Comparison of ENCODE assay signal across 7 cellular contexts in the genomic region with DNA sequence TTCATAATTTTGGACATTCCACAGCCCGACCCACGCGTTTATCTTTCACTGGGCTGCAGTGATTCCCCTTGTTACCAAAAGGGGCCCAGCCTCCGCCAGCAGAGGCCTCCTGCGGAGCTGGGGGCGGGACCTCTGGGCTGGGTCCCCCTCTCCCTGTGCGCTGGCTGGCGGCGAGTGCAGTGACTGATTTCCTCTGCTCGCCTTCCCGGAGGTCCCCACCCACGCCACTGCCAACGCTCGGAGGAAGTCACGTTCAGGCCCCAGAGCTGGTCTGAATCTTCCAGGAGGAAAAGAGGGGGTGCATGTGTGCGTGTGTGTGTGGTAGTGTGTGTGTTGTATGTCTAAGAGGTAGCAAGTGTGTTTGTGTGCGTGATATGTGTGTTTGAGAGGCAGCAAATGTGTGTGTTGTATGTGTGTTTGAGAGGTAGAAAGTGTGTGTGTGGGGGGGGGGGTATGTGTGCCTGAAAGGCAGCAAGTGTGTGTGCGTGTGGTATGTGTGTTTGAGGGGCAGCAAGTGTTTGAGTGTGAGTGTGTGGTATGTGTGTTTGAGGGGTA. TPM values are rescaled to one million over a fixed set of nuclear protein-coding genes. Genes with fewer than 3 reads are reported as not detected.
DNase-seq lines count a peak whose midpoint lies in the region; ATAC-seq, FAIRE-seq and TF ChIP-seq lines count a peak whose summit lies in the region.

No MANE protein-coding gene starts in this region.

- H3K27me3 Mint-ChIP-seq in glutamatergic neuron (ENCODE audit: unreplicated experiment) = peaks cover 11% of the 10 kb centered on the region

- peaks cover 6% of the 10 kb centered on the region for H3K9me3 Mint-ChIP-seq in glutamatergic neuron (ENCODE audit: unreplicated experiment)

- DNase-seq in HuH-7 (ENCODE audit: low spot score) = peak; percentile 45
- DNase-seq in activated T-helper 1 cell treated with Interleukin-2 at 50 U/mL for 16 hours (ENCODE audit: low read depth) = peak; percentile 52
- peak; percentile 32 for DNase-seq in glutamatergic neuron
- DNase-seq in sigmoid colon = peak; percentile 87
- peak; percentile 91 for DNase-seq in aorta
- no peak for DNase-seq in RCC 7860 (ENCODE audit: low spot score)

- no peaks in the 10 kb centered on the region for H3K4me1 Mint-ChIP-seq in glutamatergic neuron (ENCODE audit: low read depth, unreplicated experiment)

- intact Hi-C loops in sigmoid colon (cut with DNase I) = no loop called here
- intact Hi-C loops in aorta (cut with DNase I) = loop anchor here (5.0 kb wide), 2 partner anchors 34 to 66 kb away; a partner anchor contains a TSS

- no peaks in the 10 kb centered on the region for H3K36me3 ChIP-seq in sigmoid colon
- no peaks in the 10 kb centered on the region for H3K36me3 ChIP-seq in aorta (ENCODE audit: control insufficient read depth in 1 of 2, insufficient read depth in 2 of 2, low read length in 1 of 2)

- no peaks in the 10 kb centered on the region for H3K9me3 ChIP-seq in sigmoid colon
- H3K9me3 ChIP-seq in aorta (ENCODE audit: control insufficient read depth, low read length) = no peaks in the 10 kb centered on the region

- TF ChIP-seq POLR2A in sigmoid colon (IDR thresholded peaks at IDR 0.05) = no peak

- ATAC-seq in aorta (ENCODE audit: low FRiP score) = peak; percentile 71
- ATAC-seq in HG03196 (IDR thresholded peaks at IDR 0.05; ENCODE audit: unreplicated experiment) = no peak

- no peak for TF ChIP-seq EP300 in sigmoid colon (IDR thresholded peaks at IDR 0.05)

- 49 to 82% methylated on average over 18 of the region's 18 CpGs for WGBS in sigmoid colon, 2 donors
- WGBS in aorta, 2 donors = 70 to 71% methylated on average over 18 of the region's 18 CpGs

- peak overlapping the region; percentile 93 to 97 (median 94) for H3K27ac ChIP-seq in sigmoid colon
- no peak overlapping the region for H3K27ac ChIP-seq in aorta (ENCODE audit: low read depth in 1 of 2, low read length in 2 of 2)

- no peak overlapping the region for H3K27ac Mint-ChIP-seq in glutamatergic neuron (ENCODE audit: unreplicated experiment)

- no peak for FAIRE-seq in RCC 7860 (lab: Jason Lieb, UNC)

- H3K27me3 ChIP-seq in sigmoid colon (no peaks in the 10 kb centered on the region), aorta (ENCODE audit: control insufficient read depth in 1 of 2, insufficient read depth in 2 of 2, low read length in 1 of 2) (no peaks in the 10 kb centered on the region)

- H3K4me3 ChIP-seq in sigmoid colon = no peak overlapping the region
- H3K4me3 ChIP-seq in aorta (ENCODE audit: low read length in 2 of 2) = no peak overlapping the region

- TF ChIP-seq CTCF in glutamatergic neuron (IDR thresholded peaks at IDR 0.05; ENCODE audit: partially characterized antibody, unreplicated experiment) (no peak), sigmoid colon (IDR thresholded peaks at IDR 0.05) (no peak)

- H3K36me3 Mint-ChIP-seq in glutamatergic neuron (ENCODE audit: unreplicated experiment) = peaks cover 19% of the 10 kb centered on the region

- H3K4me1 ChIP-seq in sigmoid colon = peaks cover 0 to 13% (median 9%) of the 10 kb centered on the region in 4 donors
- H3K4me1 ChIP-seq in aorta (ENCODE audit: control insufficient read depth in 1 of 2, insufficient read depth in 2 of 2, low read length in 2 of 2) = peaks cover 0 to 2% of the 10 kb centered on the region in 2 donors

- no peak overlapping the region for H3K4me3 Mint-ChIP-seq in glutamatergic neuron (ENCODE audit: unreplicated experiment)

RNA-seq across cellular contexts. Expression of a gene that starts 35.0 kb away (rescaled TPM):
- total RNA-seq in glutamatergic neuron (ENCODE audit: unreplicated experiment) = 16.9 TPM
- total RNA-seq in sigmoid colon = 100 to 1,000 TPM in 3 of 4 donors, 10 to 100 TPM in 1; 99.6 to 143 (median 119) TPM
- polyA plus RNA-seq in sigmoid colon = 10 to 100 TPM; 43.8 to 58.8 (median 47.9) TPM
- total RNA-seq in aorta = 100 to 1,000 TPM; 115 to 132 TPM
- 10 to 100 TPM; 24.3 to 34.0 TPM for polyA plus RNA-seq in aorta

Comparison
In these comparisons a context has a peak if more than half of its experiments do, and no peak if none do; other contexts are left out.
1. H3K27ac ChIP-seq: peak in sigmoid colon (4 of 4); none in aorta (0 of 2).